Comparison of ENCODE assay signal across 22 cellular contexts in the genomic region with DNA sequence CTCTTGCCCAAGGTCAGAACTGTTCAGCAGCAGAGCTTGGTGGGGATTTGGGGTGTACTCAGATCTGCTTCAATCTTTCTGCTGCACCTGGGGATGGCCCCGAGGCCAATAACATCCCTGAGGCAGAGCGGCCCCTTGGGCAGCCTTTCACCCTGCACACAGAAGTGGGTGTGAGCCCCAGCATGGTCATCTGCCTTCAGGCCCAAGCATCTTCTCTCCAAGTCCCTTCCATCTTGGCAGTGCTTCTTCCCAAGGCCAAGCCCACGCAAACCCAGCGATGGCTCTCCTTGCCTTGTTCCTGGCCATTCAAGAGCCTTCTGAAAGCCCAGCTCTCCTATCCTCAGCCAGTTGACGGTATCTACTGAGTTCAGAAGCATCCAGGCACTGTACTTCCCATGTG.
"Had no signal": no experiment of that assay in that cellular context is flagged by ENCODE, and none has a peak within 500 bp of the region (broad histone marks: within the 10 kb centered on the region; RNA-seq: fewer than 3 reads in every experiment).

No MANE protein-coding gene starts in this region.

- H3K79me2 ChIP-seq: hepatocyte had no signal

- H2AFZ ChIP-seq: hepatocyte had no signal

- H3K9me3 Mint-ChIP-seq: immature natural killer cell, mesothelial cell of epicardium had no signal

- H3K27ac Mint-ChIP-seq: mesothelial cell of epicardium had no signal

- H3K36me3 ChIP-seq: esophagus muscularis mucosa, gastroesophageal sphincter, heart left ventricle, left lung, lower lobe of right lung had no signal

- H3K4me2 ChIP-seq: hepatocyte had no signal

- H3K4me3 ChIP-seq: coronary artery, dorsolateral prefrontal cortex, esophagus muscularis mucosa, gastroesophageal sphincter, heart left ventricle, hepatocyte, left lung, lower lobe of right lung, mucosa of descending colon had no signal

- H3K27ac ChIP-seq: coronary artery, dorsolateral prefrontal cortex, esophagus muscularis mucosa, foreskin keratinocyte, gastroesophageal sphincter, heart left ventricle, hepatocyte, left lung, lower lobe of right lung had no signal

- H3K4me3 Mint-ChIP-seq: immature natural killer cell, mesothelial cell of epicardium had no signal

- H3K36me3 Mint-ChIP-seq: immature natural killer cell, mesothelial cell of epicardium had no signal

- H3K4me1 ChIP-seq: foreskin keratinocyte, gastroesophageal sphincter had no signal

- H3K4me1 Mint-ChIP-seq: immature natural killer cell had no signal

- FAIRE-seq: colon, endothelial cell of umbilical vein, frontal cortex had no signal

- H3K9me3 ChIP-seq: esophagus muscularis mucosa, gastroesophageal sphincter, heart left ventricle, left lung, lower lobe of right lung, mucosa of descending colon had no signal

- ATAC-seq: foreskin keratinocyte, gastroesophageal sphincter, heart left ventricle, left cardiac atrium, left lung, lower lobe of right lung, mucosa of descending colon had no signal

- H3K27me3 ChIP-seq: hepatocyte had no signal

- DNase-seq: dermis blood vessel endothelial cell; effector CD4-positive, alpha-beta T cell; effector memory CD4-positive, alpha-beta T cell; foreskin keratinocyte; heart left ventricle; hypothalamus; immature natural killer cell; islet precursor cell; left cardiac atrium; left lung; lower lobe of right lung; mesenchymal stem cell; mucosa of descending colon had no signal
